Comparison of ENCODE assay signal across 22 cellular contexts in the genomic region with DNA sequence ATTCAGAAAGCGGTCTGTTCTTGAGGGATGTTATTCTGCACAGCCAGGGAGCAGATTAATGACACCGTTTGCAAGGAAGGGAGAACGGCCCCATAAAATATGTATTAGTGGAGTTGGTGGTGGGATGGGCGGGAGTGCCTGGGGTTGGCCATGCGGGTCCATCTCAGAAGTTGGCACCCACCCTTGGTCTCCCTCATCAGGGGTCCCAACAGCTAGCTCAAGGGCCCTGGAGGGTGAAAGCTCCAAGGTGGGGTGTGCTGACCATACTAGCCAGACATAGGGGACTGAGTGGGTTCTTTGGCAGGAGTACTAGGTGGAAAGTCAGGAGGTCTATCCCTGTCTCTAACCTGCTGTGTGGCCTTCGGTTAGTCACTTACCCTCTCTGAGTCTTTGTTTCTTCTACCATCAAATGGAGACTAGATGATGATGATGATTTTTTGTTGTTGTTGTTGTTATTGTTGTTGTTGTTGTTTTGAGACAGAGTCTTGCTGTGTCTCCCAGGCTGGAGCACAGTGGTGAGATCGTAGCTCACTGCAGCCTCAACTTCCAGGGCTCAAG.
DNase-seq lines count a peak whose midpoint lies in the region; ATAC-seq, FAIRE-seq and TF ChIP-seq lines count a peak whose summit lies in the region.
"Had no signal": no experiment of that assay in that cellular context is flagged by ENCODE, and none has a peak within 500 bp of the region (broad histone marks: within the 10 kb centered on the region; RNA-seq: fewer than 3 reads in every experiment).

No MANE protein-coding gene starts in this region.

- intact Hi-C loops in posterior vena cava (cut with DNase I) (no loop called here), stomach (cut with DNase I; ENCODE audit: low total_unique reads) (no loop called here)

- no peaks in the 10 kb centered on the region; the same call in 2 of the 3 replicates for H3K9me3 Mint-ChIP-seq in GM23338
- H3K9me3 Mint-ChIP-seq: CD4-positive, CD25-positive, alpha-beta regulatory T cell; CD8-positive, alpha-beta T cell; H9; HFFc6 had no signal

- H3K79me2 ChIP-seq in GM23338 (replicated peaks; ENCODE audit: insufficient read depth) (no peaks in the 10 kb centered on the region), H1 (ENCODE audit: control insufficient read depth in 1 of 2, insufficient read depth in 2 of 2, low read length in 2 of 2) (no peaks in the 10 kb centered on the region)

- no peak for TF ChIP-seq RAD21 in H1 (IDR thresholded peaks at IDR 0.05 in 1 of 2, conservative IDR thresholded peaks at IDR 0.05 in 1 of 2; ENCODE audit: low read depth in 2 of 2, low read length in 2 of 2)

- no peak overlapping the region for H4K91ac ChIP-seq in H1 (replicated peaks; ENCODE audit: insufficient read length, low read length)

- TF ChIP-seq POLR2A in H1 (IDR thresholded peaks at IDR 0.05; ENCODE audit: control extremely low read depth in 1 of 2, low read depth in 2 of 2, low read length in 2 of 2) = no peak
- TF ChIP-seq POLR2A in stomach (IDR thresholded peaks at IDR 0.05) = no peak

- 0 out of 2 replicates have a peak overlapping the region, but pooled peaks have one; percentile 29 for H2BK15ac ChIP-seq in H1 (ENCODE audit: low read length)

- H3K27ac ChIP-seq in GM23338 (ENCODE audit: low read depth) (no peak overlapping the region), HEK293 (ENCODE audit: extremely low read depth, low read depth, low read length) (no peak overlapping the region), H1 (ENCODE audit: low read depth, low read length) (no peak overlapping the region), stomach (no peak overlapping the region)
- H3K27ac ChIP-seq: BLaER1, C4-2B had no signal

- H3K14ac ChIP-seq in H1 (ENCODE audit: insufficient read length) = no peak overlapping the region

- H3K36me3 ChIP-seq in GM23338 (ENCODE audit: insufficient read depth) (no peaks in the 10 kb centered on the region), HEK293 (ENCODE audit: control insufficient read depth in 2 of 2, insufficient read depth in 1 of 2, low read length in 2 of 2) (no peaks in the 10 kb centered on the region), H1 (ENCODE audit: control insufficient read depth in 2 of 4, insufficient read depth in 4 of 4, low read length in 3 of 4) (no peaks in the 10 kb centered on the region), stomach (no peaks in the 10 kb centered on the region)
- H3K36me3 ChIP-seq: BLaER1 had no signal

- H3K4ac ChIP-seq in H1 (replicated peaks; ENCODE audit: insufficient read length, low read depth, low read length) = no peak overlapping the region

- no peaks in the 10 kb centered on the region for H3K27me3 ChIP-seq in GM23338 (ENCODE audit: insufficient read depth)
- H3K27me3 ChIP-seq in H1 (replicated peaks in 1 of 4; ENCODE audit: control insufficient read depth in 3 of 4, extremely low read depth in 1 of 4, insufficient read depth in 3 of 4, low read length in 3 of 4) = no peaks in the 10 kb centered on the region; a peak in 1 of 7 replicates
- peaks cover 0 to 5% (median 0%) of the 10 kb centered on the region in 3 donors for H3K27me3 ChIP-seq in stomach
- H3K27me3 ChIP-seq: BLaER1 had no signal

- H4K20me1 ChIP-seq in GM23338 (replicated peaks; ENCODE audit: insufficient read depth) (no peaks in the 10 kb centered on the region), H1 (replicated peaks in 1 of 2; ENCODE audit: control insufficient read depth in 1 of 2, insufficient read depth in 2 of 2, low read length in 2 of 2) (no peaks in the 10 kb centered on the region)
- H4K20me1 ChIP-seq: BLaER1 had no signal

- peaks cover 17% of the 10 kb centered on the region for H3K27me3 Mint-ChIP-seq in GM23338 (ENCODE audit: insufficient read depth, low read depth, poor library complexity)

- no peak overlapping the region for H3K18ac ChIP-seq in H1 (ENCODE audit: extremely low read depth, low read length)

- H3K4me3 Mint-ChIP-seq in GM23338 = no peak overlapping the region
- H3K4me3 Mint-ChIP-seq: B cell; CD4-positive, CD25-positive, alpha-beta regulatory T cell; CD8-positive, alpha-beta T cell; H9; HFFc6 had no signal

- no peak overlapping the region for H3K9ac ChIP-seq in H1 (replicated peaks in 1 of 4; ENCODE audit: extremely low read depth in 1 of 4, low read depth in 3 of 4, low read length in 3 of 4)
- H3K9ac ChIP-seq: BLaER1 had no signal

- H3F3A ChIP-seq in GM23338 (replicated peaks; ENCODE audit: low read depth) = no peaks in the 10 kb centered on the region

- H4K5ac ChIP-seq in H1 (ENCODE audit: insufficient read length, low read depth, low read length) = no peak overlapping the region

- no peak for TF ChIP-seq EP300 in H1 (IDR thresholded peaks at IDR 0.05; ENCODE audit: borderline replicate concordance in 1 of 2, low read depth in 2 of 2, low read length in 2 of 2)
- TF ChIP-seq EP300 in stomach (IDR thresholded peaks at IDR 0.05) = no peak

- H3K9me3 ChIP-seq in HEK293 (ENCODE audit: control insufficient read depth, insufficient read depth, low read depth, low read length) (no peaks in the 10 kb centered on the region), H1 (ENCODE audit: insufficient read depth in 2 of 2, low read depth in 1 of 2, low read length in 1 of 2) (no peaks in the 10 kb centered on the region), stomach (no peaks in the 10 kb centered on the region)
- H3K9me3 ChIP-seq: BLaER1 had no signal

- no peak overlapping the region for H3K27ac Mint-ChIP-seq in GM23338
- H3K27ac Mint-ChIP-seq: B cell; CD8-positive, alpha-beta T cell; H9; HFFc6 had no signal

- no peak overlapping the region for H2BK12ac ChIP-seq in H1 (ENCODE audit: low read depth, low read length)

- H3K4me1 ChIP-seq in GM23338 (ENCODE audit: insufficient read depth) (peaks cover 13% of the 10 kb centered on the region), HEK293 (ENCODE audit: control insufficient read depth, insufficient read depth, low read length) (no peaks in the 10 kb centered on the region), H1 (replicated peaks in 1 of 4; ENCODE audit: control insufficient read depth in 3 of 4, insufficient read depth in 4 of 4, low read length in 3 of 4) (peaks cover 3 to 17% (median 9%) of the 10 kb centered on the region in 4 experiments; a peak in 6 of 7 replicates), stomach (peaks cover 0 to 4% (median 0%) of the 10 kb centered on the region in 4 donors)
- H3K4me1 ChIP-seq: BLaER1 had no signal

- H3K9me2 ChIP-seq in GM23338 (ENCODE audit: insufficient read depth) = no peaks in the 10 kb centered on the region

- no peaks in the 10 kb centered on the region for H3K23me2 ChIP-seq in H1 (ENCODE audit: low read depth, low read length)

- ATAC-seq in GM23338 (no peak), HG03457 (IDR thresholded peaks at IDR 0.05; ENCODE audit: unreplicated experiment) (no peak), HG03175 (IDR thresholded peaks at IDR 0.05; ENCODE audit: unreplicated experiment) (no peak)
- ATAC-seq: CD8-positive, alpha-beta T cell; GM12878; HCT116 had no signal

- H3K4me3 ChIP-seq in GM23338 (no peak overlapping the region), HEK293 (ENCODE audit: low read depth, low read length) (no peak overlapping the region), H1 (ENCODE audit: extremely low read depth in 1 of 4, insufficient read depth in 2 of 4, low read depth in 3 of 4, low read length in 4 of 4) (no peak overlapping the region), stomach (no peak overlapping the region)
- H3K4me3 ChIP-seq: BLaER1, GM12878 had no signal

- no peak overlapping the region for H2BK5ac ChIP-seq in H1 (ENCODE audit: low read depth, low read length)

- no peak for FAIRE-seq in H1 (lab: Jason Lieb, UNC)
- FAIRE-seq: D721Med, GM12878, GM19239 had no signal

- H3K79me1 ChIP-seq in H1 (ENCODE audit: low read depth, low read length) = no peaks in the 10 kb centered on the region

- CTCF ChIA-PET in HEK293 (lab: Yijun Ruan, JAX) = interaction anchor here (0.7 kb wide), 1 partner anchor 218 kb away, joined by 4 read pairs; no protein-coding TSS in a partner anchor
- CTCF ChIA-PET in H1 (lab: Charles Lee; ENCODE audit: partially characterized antibody) = interaction anchor here (0.5 to 7.5 kb wide), 6 partner anchors 8 to 183 kb away, joined by 3 to 55 read pairs (median 8); no protein-coding TSS in a partner anchor

- peaks cover 40% of the 10 kb centered on the region for H3K4me1 Mint-ChIP-seq in GM23338
- H3K4me1 Mint-ChIP-seq: B cell had no signal

- TF ChIP-seq CTCF in GM23338 (conservative IDR thresholded peaks at IDR 0.05; ENCODE audit: low read depth in 2 of 2) (no peak), HEK293 (tag by site-specific recombination; IDR thresholded peaks at IDR 0.05) (no peak), H1 (IDR thresholded peaks at IDR 0.05; ENCODE audit: control extremely low read depth in 1 of 3, insufficient read depth in 1 of 3, low read depth in 1 of 3, low read length in 3 of 3) (no peak), stomach (IDR thresholded peaks at IDR 0.05) (no peak)

- 83 to 100% methylated on average over 1 to 7 of the region's 7 CpGs for WGBS in H1 (ENCODE audit: extremely low coverage in 1 of 2, insufficient coverage in 1 of 2, insufficient read length in 1 of 2, insufficient replicate concordance in 2 of 2, low coverage in 1 of 2, low lambda C conversion rate in 2 of 2, missing lambda C conversion rate in 1 of 2), 2 experiments
- WGBS in stomach, 5 donors = 83 to 92% (median 88%) methylated on average over 7 of the region's 7 CpGs

- no peak overlapping the region for H4K8ac ChIP-seq in H1 (ENCODE audit: extremely low read depth, insufficient read depth, low read length)

- no peak overlapping the region for H3K4me2 ChIP-seq in GM23338
- H3K4me2 ChIP-seq in H1 (ENCODE audit: insufficient read depth in 1 of 2, low read depth in 2 of 2, low read length in 2 of 2) = no peak overlapping the region
- H3K4me2 ChIP-seq: BLaER1 had no signal

- H2BK20ac ChIP-seq in H1 (ENCODE audit: low read length) = no peak overlapping the region

- no peak overlapping the region for H2AK5ac ChIP-seq in H1 (ENCODE audit: low read depth, low read length)

- no peaks in the 10 kb centered on the region for H3K36me3 Mint-ChIP-seq in GM23338 (ENCODE audit: low read depth)
- H3K36me3 Mint-ChIP-seq: CD4-positive, CD25-positive, alpha-beta regulatory T cell; CD8-positive, alpha-beta T cell had no signal

- DNase-seq in GM23338 (ENCODE audit: low spot score) (no peak), H1 (ENCODE audit: low read depth in 1 of 2, low spot score in 2 of 2) (no peak), posterior vena cava (ENCODE audit: low spot score) (peak; percentile 38), stomach (no peak)
- DNase-seq: CD4-positive, CD25-positive, alpha-beta regulatory T cell; CD8-positive, alpha-beta T cell; DMS 273 treated with DMSO at 0.1 percent for 48 hours; DMS79; EL; GDM1; H9; HFFc6 had no signal

- no peak overlapping the region for H2BK120ac ChIP-seq in H1 (replicated peaks; ENCODE audit: low read depth, low read length)

- POLR2A ChIA-PET in HEK293 (lab: Yijun Ruan, JAX) = no interaction called here
- POLR2A ChIA-PET in H1 (lab: Charles Lee; ENCODE audit: partially characterized antibody) = no interaction called here

- H2AFZ ChIP-seq in GM23338 (0 out of 2 replicates have a peak overlapping the region, but pooled peaks have one; percentile 47), H1 (ENCODE audit: low read length) (no peak overlapping the region)

- H3K23ac ChIP-seq in H1 (ENCODE audit: insufficient read length) = no peak overlapping the region

- H3K56ac ChIP-seq in H1 (replicated peaks; ENCODE audit: insufficient read length, low read depth, low read length) = no peak overlapping the region
